10 cellular contexts compared by ENCODE assay signal in genomic region chr2:28252308-28252707, GRCh38.
DNase-seq lines count a peak whose midpoint lies in the region; ATAC-seq and TF ChIP-seq lines count a peak whose summit lies in the region.
"Had no signal": no experiment of that assay in that cellular context is flagged by ENCODE, and none has a peak within 500 bp of the region (broad histone marks: within the 10 kb centered on the region; RNA-seq: fewer than 3 reads in every experiment).

No MANE protein-coding gene starts in this region.

- DNase-seq in hepatocyte (ENCODE audit: low spot score) (no peak), left lung (no peak), NCI-H2107 (lab: John Stamatoyannopoulos, UW) (no peak), NCI-H2227 treated with DMSO at 0.1 percent for 48 hours (lab: John Stamatoyannopoulos, UW) (no peak)
- DNase-seq in activated effector memory CD4-positive, alpha-beta T cell treated with anti-CD3 and anti-CD28 coated beads, Interleukin-2, amount 50 U/mL, for 16 hours: no peak
- DNase-seq: NCI-H2081, uterus had no signal

- H3K4me2 ChIP-seq in hepatocyte: no peak overlapping the region

- H3K4me3 ChIP-seq in hepatocyte: no peak overlapping the region
- H3K4me3 ChIP-seq in left lung: no peak overlapping the region
- H3K4me3 ChIP-seq: uterus had no signal

- no peaks in the 10 kb centered on the region for H4K20me1 ChIP-seq in hepatocyte (ENCODE audit: insufficient read depth, poor library complexity, severe bottlenecking)

- H3K27ac ChIP-seq in hepatocyte (peak overlapping the region; percentile 19), left lung (no peak overlapping the region)
- H3K27ac ChIP-seq: uterus had no signal

- H3K9me2 ChIP-seq in hepatocyte (replicated peaks; ENCODE audit: insufficient read depth): no peaks in the 10 kb centered on the region

- H3K27me3 ChIP-seq in hepatocyte (no peaks in the 10 kb centered on the region), left lung (no peaks in the 10 kb centered on the region)
- H3K27me3 ChIP-seq: uterus had no signal

- H3K79me2 ChIP-seq in hepatocyte: no peaks in the 10 kb centered on the region

- 83% methylated on average over 2 of the region's 2 CpGs for WGBS in hepatocyte (ENCODE audit: low lambda C conversion rate, missing lambda C conversion rate)

- ATAC-seq in GM18517 (IDR thresholded peaks at IDR 0.05; ENCODE audit: unreplicated experiment): peak; percentile 73
- ATAC-seq in GM21447 (IDR thresholded peaks at IDR 0.05; ENCODE audit: unreplicated experiment): peak; percentile 95
- peak; percentile 64 for ATAC-seq in HG03439 (IDR thresholded peaks at IDR 0.05; ENCODE audit: unreplicated experiment)
- no peak for ATAC-seq in left lung

- H3K4me1 ChIP-seq in hepatocyte (ENCODE audit: insufficient read depth) (peaks cover 12% of the 10 kb centered on the region), left lung (no peaks in the 10 kb centered on the region)
- H3K4me1 ChIP-seq: uterus had no signal

- H2AFZ ChIP-seq in hepatocyte: no peak overlapping the region

- TF ChIP-seq CTCF in hepatocyte (IDR thresholded peaks at IDR 0.05; ENCODE audit: poor library complexity): no peak
- TF ChIP-seq CTCF in left lung (IDR thresholded peaks at IDR 0.05): no peak

- H3K36me3 ChIP-seq in hepatocyte (replicated peaks; ENCODE audit: insufficient read depth, low read depth) (no peaks in the 10 kb centered on the region), left lung (no peaks in the 10 kb centered on the region)
- H3K36me3 ChIP-seq: uterus had no signal

- H3K9me3 ChIP-seq in hepatocyte (ENCODE audit: low read depth): no peaks in the 10 kb centered on the region
- H3K9me3 ChIP-seq in left lung: no peaks in the 10 kb centered on the region
- H3K9me3 ChIP-seq: uterus had no signal

- intact Hi-C loops in left lung (cut with DNase I): no loop called here
